In genomic region chr16:2032285-2033056, GRCh38 we compare ENCODE assay signal across 8 cellular contexts. TPM values are rescaled to one million over a fixed set of nuclear protein-coding genes. Genes with fewer than 3 reads are reported as not detected.
DNase-seq lines count a peak whose midpoint lies in the region; ATAC-seq, FAIRE-seq and TF ChIP-seq lines count a peak whose summit lies in the region.
"Had no signal": no experiment of that assay in that cellular context is flagged by ENCODE, and none has a peak within 500 bp of the region (broad histone marks: within the 10 kb centered on the region; RNA-seq: fewer than 3 reads in every experiment).

No MANE protein-coding gene starts in this region.

- BruUV-seq in K562 (replicated peaks; lab: Mats Ljungman, UMichigan) = no TSS peak

- peak; percentile 58 for FAIRE-seq in K562 (lab: Jason Lieb, UNC)

- H3K9ac ChIP-seq in K562 (ENCODE audit: insufficient read depth in 1 of 2, low read depth in 2 of 2, low read length in 2 of 2) (peak overlapping the region; percentile 50 to 86; a peak in 3 of 4 replicates), muscle layer of colon (ENCODE audit: low read length) (no peak overlapping the region)

- TF ChIP-seq POLR2A in K562 (conservative IDR thresholded peaks at IDR 0.05) = no peak

- no peak for TF ChIP-seq RAD21 in K562 (CRISPR knock-in tag; conservative IDR thresholded peaks at IDR 0.05 in 1 of 2, IDR thresholded peaks at IDR 0.05 in 1 of 2)

- DNase-seq in AG04449 (ENCODE audit: low read depth, low spot score) = no peak
- DNase-seq in K562 (ENCODE audit: extremely low read depth in 1 of 4, low spot score in 3 of 4) = peak; percentile 55 to 75 (median 65)
- DNase-seq in KG1 (lab: John Stamatoyannopoulos, UW) = no peak
- DNase-seq: stimulated activated naive CD4-positive, alpha-beta T cell had no signal

- 39% methylated on average over 7 of the region's 15 CpGs for WGBS in K562 (ENCODE audit: insufficient coverage, low coverage, missing lambda C conversion rate)

- ATAC-seq in K562 (peak; percentile 59), HG02870 (IDR thresholded peaks at IDR 0.05; ENCODE audit: unreplicated experiment) (no peak), GM18861 (IDR thresholded peaks at IDR 0.05; ENCODE audit: unreplicated experiment) (no peak)

- H3K4me1 ChIP-seq in K562 (replicated peaks in 1 of 2; ENCODE audit: control insufficient read depth in 2 of 2, insufficient read depth in 2 of 2, low read length in 2 of 2) (peaks cover 22 to 88% of the 10 kb centered on the region in 2 experiments), muscle layer of colon (ENCODE audit: insufficient read depth, low read length) (peaks cover 51% of the 10 kb centered on the region)

- POLR2A ChIA-PET in AG04449 (lab: Yijun Ruan, JAX) = interaction anchor here (0.5 to 1.3 kb wide), 7 partner anchors 9 to 123 kb away, joined by 3 to 5 read pairs (median 3); partner anchors contain the start of genes RPS2 and TRAF7
- POLR2A ChIA-PET in K562 (lab: Yijun Ruan, JAX) = interaction anchor here (0.6 to 1.1 kb wide), 8 partner anchors 9 to 1398 kb away, joined by 3 to 4 read pairs (median 3); partner anchors contain the start of genes RPS2 and TRAF7

- H3K4me3 ChIP-seq in AG04449 (ENCODE audit: low read depth, low read length) (peak overlapping the region; percentile 53), K562 (no peak overlapping the region), muscle layer of colon (ENCODE audit: low read depth in 1 of 2, low read length in 2 of 2) (no peak overlapping the region)

- H3K36me3 ChIP-seq in K562 (ENCODE audit: control insufficient read depth, insufficient read depth, low read length) (peaks cover 11% of the 10 kb centered on the region; the same call in 1 of the 3 replicates), muscle layer of colon (ENCODE audit: insufficient read depth, low read length) (no peaks in the 10 kb centered on the region)

- TF ChIP-seq EP300 in K562 (IDR thresholded peaks at IDR 0.05; ENCODE audit: low read length) = no peak

- no peaks in the 10 kb centered on the region for H3K9me3 ChIP-seq in K562 (replicated peaks; ENCODE audit: control insufficient read depth, insufficient read depth, low read depth, low read length)
- H3K9me3 ChIP-seq in muscle layer of colon (ENCODE audit: low read length) = no peaks in the 10 kb centered on the region

- no peak for TF ChIP-seq CTCF in AG04449 (IDR thresholded peaks at IDR 0.05; ENCODE audit: insufficient read depth, low read length, missing control alignments)
- TF ChIP-seq CTCF in K562 (IDR thresholded peaks at IDR 0.05 in 2 of 3, conservative IDR thresholded peaks at IDR 0.05 in 1 of 3; ENCODE audit: insufficient read depth in 2 of 3, low read depth in 1 of 3, low read length in 3 of 3) = no peak

- intact Hi-C loops in K562 (cut with micrococcal nuclease) = no loop called here

- H4K20me1 ChIP-seq in K562 (replicated peaks; ENCODE audit: control insufficient read depth, insufficient read depth, low read length) = 0 out of 2 replicates have a peak, but pooled peaks cover 5% of the 10 kb centered on the region

- in situ Hi-C loops in K562 (cut with MboI) = no loop called here

- peak overlapping the region; percentile 45; the same call in 1 of the 2 replicates for H3K4me2 ChIP-seq in K562 (ENCODE audit: insufficient read depth, low read length)

- no peak overlapping the region; the same call in 1 of the 2 replicates for H2AFZ ChIP-seq in K562 (ENCODE audit: low read depth, low read length)

- no peaks in the 10 kb centered on the region for H3K27me3 ChIP-seq in K562 (ENCODE audit: control insufficient read depth in 2 of 2, insufficient read depth in 2 of 2, low read length in 2 of 2)
- H3K27me3 ChIP-seq in muscle layer of colon (ENCODE audit: control insufficient read depth in 1 of 2, insufficient read depth in 2 of 2, low read length in 2 of 2) = no peaks in the 10 kb centered on the region

- H3K27ac ChIP-seq in K562 (ENCODE audit: extremely low read depth, low read depth, low read length) = peak overlapping the region; percentile 41; the same call in 2 of the 3 replicates
- peak overlapping the region; percentile 86 for H3K27ac ChIP-seq in muscle layer of colon (ENCODE audit: low read depth, low read length)

- peaks cover 19% of the 10 kb centered on the region for H3K79me2 ChIP-seq in K562 (ENCODE audit: control insufficient read depth, insufficient read depth, low read length)

- H3K9me1 ChIP-seq in K562 (ENCODE audit: control insufficient read depth, insufficient read depth, low read length) = peaks cover 3% of the 10 kb centered on the region

- CTCF ChIA-PET in AG04449 (lab: Yijun Ruan, JAX) (interaction anchor here (0.6 to 3.7 kb wide), 6 partner anchors 10 to 121 kb away, joined by 3 to 17 read pairs (median 4); partner anchors contain the start of genes NTHL1 and TSC2), K562 (lab: Yijun Ruan, JAX; ENCODE audit: low intra/inter-chr PET ratio) (interaction anchor here (0.6 kb wide), 1 partner anchor 221 kb away, joined by 4 read pairs; no protein-coding TSS in a partner anchor)

RNA-seq across cellular contexts. Expression of gene NHERF2, which starts 5.8 kb away (rescaled TPM):
- 6.2 and 27.3 TPM in 2 replicates for total RNA-seq in K562 (2011; cell fraction: chromatin; rRNA removed; ENCODE audit: low replicate concordance)
- total RNA-seq in K562 (2011; cell fraction: nucleolus; rRNA removed) = 16.4 and 21.7 TPM in 2 replicates
- total RNA-seq in K562 (2011; cell fraction: nucleoplasm; rRNA removed) = 7.1 and 12.7 TPM in 2 replicates
- total RNA-seq in K562 (2014; rRNA removed) (23.4 and 34.2 TPM in 2 replicates), K562 (2014; rRNA removed; fragmentation: Illumina TruSeq; extraction: Trizol) (2.0 and 2.6 TPM in 2 replicates), K562 (2015; rRNA removed; fragmentation: Illumina TruSeq; extraction: Trizol) (11.2 and 12.9 TPM in 2 replicates), K562 (2021) (42.0 and 44.1 TPM in 2 replicates)
- polyA plus RNA-seq in K562 (2011; rRNA removed) (12.5 and 16.4 TPM in 2 replicates), K562 (2014; fragmentation: Illumina TruSeq; extraction: Trizol) (8.5 and 24.9 TPM in 2 replicates), K562 (2014; fragmentation: Nextera tagmentation; extraction: Ambion mirVana) (under 1 TPM; 0.15 to 0.38 TPM), K562 (2014; rRNA removed) (29.4 and 29.5 TPM in 2 replicates)
- polyA plus RNA-seq in K562 (2011; cell fraction: cytosol; rRNA removed) = 20.6 and 61.9 TPM in 2 replicates
- polyA plus RNA-seq in K562 (2011; cell fraction: nucleus; rRNA removed) = 19.3 and 38.5 TPM in 2 replicates
- polyA plus RNA-seq in K562 (2012) = 22.8 and 27.9 TPM in 2 replicates
- polyA minus RNA-seq in K562 (2011; rRNA and poly(A)+ RNA removed) = 2.7 and 6.3 TPM in 2 replicates
- 21.2 and 23.6 TPM in 2 replicates for polyA minus RNA-seq in K562 (2011; cell fraction: cytosol; rRNA and poly(A)+ RNA removed)
- 7.3 and 8.8 TPM in 2 replicates for polyA minus RNA-seq in K562 (2011; cell fraction: nucleus; rRNA and poly(A)+ RNA removed)

RNA-seq across cellular contexts. Expression of gene NPW, which starts 12.9 kb away (rescaled TPM):
- total RNA-seq in K562 (2011; cell fraction: chromatin; rRNA removed; ENCODE audit: low replicate concordance) = 1.9 TPM in 1 of 2 replicates, not detected in the other
- total RNA-seq in K562 (2011; cell fraction: nucleolus; rRNA removed) = 7.1 and 10.2 TPM in 2 replicates
- total RNA-seq in K562 (2011; cell fraction: nucleoplasm; rRNA removed) = 1.8 and 2.1 TPM in 2 replicates
- total RNA-seq in K562 (2014; rRNA removed) = 2.6 and 4.2 TPM in 2 replicates
- not detected in 2 replicates for total RNA-seq in K562 (2014; rRNA removed; fragmentation: Illumina TruSeq; extraction: Trizol)
- 0.14 and 0.23 TPM in 2 replicates for total RNA-seq in K562 (2015; rRNA removed; fragmentation: Illumina TruSeq; extraction: Trizol)
- total RNA-seq in K562 (2021) = 3.1 and 4.6 TPM in 2 replicates
- polyA plus RNA-seq in K562 (2011; rRNA removed) = 0.31 and 0.32 TPM in 2 replicates
- 0.90 and 6.1 TPM in 2 replicates for polyA plus RNA-seq in K562 (2011; cell fraction: cytosol; rRNA removed)
- 0.66 and 1.5 TPM in 2 replicates for polyA plus RNA-seq in K562 (2011; cell fraction: nucleus; rRNA removed)
- 1.6 and 1.8 TPM in 2 replicates for polyA plus RNA-seq in K562 (2012)
- not detected in 2 replicates for polyA plus RNA-seq in K562 (2014; fragmentation: Illumina TruSeq; extraction: Trizol)
- polyA plus RNA-seq in K562 (2014; fragmentation: Nextera tagmentation; extraction: Ambion mirVana) = not detected
- 0.85 and 4.0 TPM in 2 replicates for polyA plus RNA-seq in K562 (2014; rRNA removed)
- not detected in 2 replicates for polyA minus RNA-seq in K562 (2011; rRNA and poly(A)+ RNA removed)
- polyA minus RNA-seq in K562 (2011; cell fraction: cytosol; rRNA and poly(A)+ RNA removed) = 1.4 and 2.0 TPM in 2 replicates
- 0.67 and 1.3 TPM in 2 replicates for polyA minus RNA-seq in K562 (2011; cell fraction: nucleus; rRNA and poly(A)+ RNA removed)
- total RNA-seq: CD4-positive, alpha-beta memory T cell had no signal
- polyA plus RNA-seq: CD4-positive, alpha-beta memory T cell had no signal

RNA-seq across cellular contexts. Expression of gene NTHL1, which starts 15.2 kb away (rescaled TPM):
- 7.3 and 19.8 TPM in 2 replicates for total RNA-seq in K562 (2011; cell fraction: chromatin; rRNA removed; ENCODE audit: low replicate concordance)
- total RNA-seq in K562 (2011; cell fraction: nucleolus; rRNA removed) = 25.7 and 29.0 TPM in 2 replicates
- 12.0 and 20.0 TPM in 2 replicates for total RNA-seq in K562 (2011; cell fraction: nucleoplasm; rRNA removed)
- total RNA-seq in K562 (2014; rRNA removed) (58.8 and 76.7 TPM in 2 replicates), K562 (2014; rRNA removed; fragmentation: Illumina TruSeq; extraction: Trizol) (3.6 and 6.7 TPM in 2 replicates), K562 (2015; rRNA removed; fragmentation: Illumina TruSeq; extraction: Trizol) (27.9 and 30.6 TPM in 2 replicates), K562 (2021) (43.5 and 54.2 TPM in 2 replicates)
- polyA plus RNA-seq in K562 (2011; rRNA removed) (17.6 and 27.0 TPM in 2 replicates), K562 (2014; fragmentation: Illumina TruSeq; extraction: Trizol) (11.4 and 20.2 TPM in 2 replicates), K562 (2014; fragmentation: Nextera tagmentation; extraction: Ambion mirVana) (1 to 10 TPM; 1.1 to 4.7 TPM), K562 (2014; rRNA removed) (45.0 and 52.8 TPM in 2 replicates)
- 49.2 and 100 TPM in 2 replicates for polyA plus RNA-seq in K562 (2011; cell fraction: cytosol; rRNA removed)
- polyA plus RNA-seq in K562 (2011; cell fraction: nucleus; rRNA removed) = 20.3 and 30.8 TPM in 2 replicates
- 27.8 and 29.2 TPM in 2 replicates for polyA plus RNA-seq in K562 (2012)
- 5.4 and 8.8 TPM in 2 replicates for polyA minus RNA-seq in K562 (2011; rRNA and poly(A)+ RNA removed)
- polyA minus RNA-seq in K562 (2011; cell fraction: cytosol; rRNA and poly(A)+ RNA removed) = 14.4 and 19.7 TPM in 2 replicates
- 7.1 TPM in 2 replicates for polyA minus RNA-seq in K562 (2011; cell fraction: nucleus; rRNA and poly(A)+ RNA removed)

RNA-seq across cellular contexts. Expression of gene TSC2, which starts 15.3 kb away (rescaled TPM):
- total RNA-seq in K562 (2011; cell fraction: chromatin; rRNA removed; ENCODE audit: low replicate concordance) = 274 and 710 TPM in 2 replicates
- total RNA-seq in K562 (2011; cell fraction: nucleolus; rRNA removed) = 311 and 338 TPM in 2 replicates
- 244 and 254 TPM in 2 replicates for total RNA-seq in K562 (2011; cell fraction: nucleoplasm; rRNA removed)
- 20.3 and 28.1 TPM in 2 replicates for total RNA-seq in K562 (2014; rRNA removed)
- total RNA-seq in K562 (2014; rRNA removed; fragmentation: Illumina TruSeq; extraction: Trizol) = 15.0 and 20.1 TPM in 2 replicates
- total RNA-seq in K562 (2015; rRNA removed; fragmentation: Illumina TruSeq; extraction: Trizol) = 16.6 and 19.6 TPM in 2 replicates
- total RNA-seq in K562 (2021) = 65.8 and 68.1 TPM in 2 replicates
- polyA plus RNA-seq in K562 (2011; rRNA removed) = 15.5 and 35.5 TPM in 2 replicates
- 21.9 and 33.6 TPM in 2 replicates for polyA plus RNA-seq in K562 (2011; cell fraction: cytosol; rRNA removed)
- 157 and 220 TPM in 2 replicates for polyA plus RNA-seq in K562 (2011; cell fraction: nucleus; rRNA removed)
- 46.9 and 75.1 TPM in 2 replicates for polyA plus RNA-seq in K562 (2012)
- polyA plus RNA-seq in K562 (2014; fragmentation: Illumina TruSeq; extraction: Trizol) = 27.8 and 35.8 TPM in 2 replicates
- 1 to 10 TPM; 1.3 to 2.3 TPM for polyA plus RNA-seq in K562 (2014; fragmentation: Nextera tagmentation; extraction: Ambion mirVana)
- polyA plus RNA-seq in K562 (2014; rRNA removed) = 32.0 and 35.2 TPM in 2 replicates
- 41.8 and 43.8 TPM in 2 replicates for polyA minus RNA-seq in K562 (2011; rRNA and poly(A)+ RNA removed)
- polyA minus RNA-seq in K562 (2011; cell fraction: cytosol; rRNA and poly(A)+ RNA removed) = 49.2 and 80.8 TPM in 2 replicates
- 48.9 and 58.8 TPM in 2 replicates for polyA minus RNA-seq in K562 (2011; cell fraction: nucleus; rRNA and poly(A)+ RNA removed)

RNA-seq across cellular contexts. Expression of gene ZNF598, which starts 22.9 kb away (rescaled TPM):
- 32.9 and 115 TPM in 2 replicates for total RNA-seq in K562 (2011; cell fraction: chromatin; rRNA removed; ENCODE audit: low replicate concordance)
- 90.6 and 99.4 TPM in 2 replicates for total RNA-seq in K562 (2011; cell fraction: nucleolus; rRNA removed)
- total RNA-seq in K562 (2011; cell fraction: nucleoplasm; rRNA removed) = 37.9 and 42.6 TPM in 2 replicates
- 39.7 and 50.2 TPM in 2 replicates for total RNA-seq in K562 (2014; rRNA removed)
- total RNA-seq in K562 (2014; rRNA removed; fragmentation: Illumina TruSeq; extraction: Trizol) = 9.7 and 11.1 TPM in 2 replicates
- total RNA-seq in K562 (2015; rRNA removed; fragmentation: Illumina TruSeq; extraction: Trizol) = 29.6 and 33.6 TPM in 2 replicates
- total RNA-seq in K562 (2021) = 114 and 115 TPM in 2 replicates
- polyA plus RNA-seq in K562 (2011; rRNA removed) = 17.1 and 28.0 TPM in 2 replicates
- 35.0 and 75.6 TPM in 2 replicates for polyA plus RNA-seq in K562 (2011; cell fraction: cytosol; rRNA removed)
- 103 and 165 TPM in 2 replicates for polyA plus RNA-seq in K562 (2011; cell fraction: nucleus; rRNA removed)
- polyA plus RNA-seq in K562 (2012) = 40.3 and 76.1 TPM in 2 replicates
- 30.3 and 61.9 TPM in 2 replicates for polyA plus RNA-seq in K562 (2014; fragmentation: Illumina TruSeq; extraction: Trizol)
- polyA plus RNA-seq in K562 (2014; fragmentation: Nextera tagmentation; extraction: Ambion mirVana) = under 1 TPM; 0.11 to 0.39 TPM
- 77.4 and 97.5 TPM in 2 replicates for polyA plus RNA-seq in K562 (2014; rRNA removed)
- 6.6 and 10.0 TPM in 2 replicates for polyA minus RNA-seq in K562 (2011; rRNA and poly(A)+ RNA removed)
- polyA minus RNA-seq in K562 (2011; cell fraction: cytosol; rRNA and poly(A)+ RNA removed) = 41.5 and 59.8 TPM in 2 replicates
- 23.7 and 27.3 TPM in 2 replicates for polyA minus RNA-seq in K562 (2011; cell fraction: nucleus; rRNA and poly(A)+ RNA removed)

Comparison
In these comparisons a context has a peak if more than half of its experiments do, and no peak if none do; other contexts are left out.
1. DNase-seq: peak in K562 (4 of 4); none in AG04449 (single experiment) and KG1 (single experiment).